1 cellular context compared by ENCODE assay signal in the genomic region with DNA sequence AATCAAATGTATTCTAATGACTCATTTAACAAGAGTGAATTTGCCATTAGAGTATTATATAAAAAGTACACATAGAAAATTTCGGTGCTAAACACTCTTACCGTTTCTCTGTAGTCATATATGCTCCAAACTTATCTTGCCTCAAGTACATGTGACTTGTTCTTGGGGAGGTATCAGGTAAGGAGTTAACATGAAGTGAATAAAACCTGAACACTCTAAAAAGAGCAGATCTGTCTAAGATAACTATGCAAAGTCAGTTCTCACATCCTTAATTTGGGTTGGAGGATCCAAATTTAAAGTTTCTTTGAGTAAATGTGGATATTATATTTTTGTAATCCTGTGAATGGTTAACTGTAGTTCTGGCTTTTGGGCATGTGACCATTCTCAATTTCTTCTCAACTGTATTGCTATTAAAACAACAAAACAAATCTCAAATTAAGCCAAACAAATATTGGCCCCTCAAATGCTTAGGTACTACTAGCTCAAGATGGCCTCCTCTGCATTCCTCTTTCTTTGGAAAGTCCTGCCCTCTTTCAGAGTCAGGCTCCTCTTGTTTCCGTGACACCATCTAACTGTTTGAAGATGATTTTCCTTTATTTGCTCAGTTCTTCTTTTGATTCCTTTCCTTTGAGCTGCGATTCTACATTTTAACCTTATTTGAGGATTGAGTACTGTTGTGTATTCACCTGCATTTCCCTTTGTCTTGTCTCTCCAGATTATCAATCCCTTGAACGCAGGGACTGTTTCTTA.
TF ChIP-seq lines count a peak whose summit lies in the region.

No MANE protein-coding gene starts in this region.

TF ChIP-seq in HepG2, 621 proteins besides CTCF, POLR2A, EP300 and RAD21 (continued from another document):
- no peak for TF ChIP-seq ZNF550 (CRISPR knock-in tag; IDR thresholded peaks at IDR 0.05; ENCODE audit: borderline replicate concordance)
- no peak for TF ChIP-seq FOSL2 (CRISPR knock-in tag; IDR thresholded peaks at IDR 0.05)
- TF ChIP-seq TBL1XR1 (IDR thresholded peaks at IDR 0.05; ENCODE audit: borderline replicate concordance, low read length, partially characterized antibody): no peak
- TF ChIP-seq POLR2AphosphoS5 (IDR thresholded peaks at IDR 0.05; ENCODE audit: low read depth, low read length): no peak
- no peak for TF ChIP-seq FOXJ3 (CRISPR knock-in tag; IDR thresholded peaks at IDR 0.05; ENCODE audit: borderline replicate concordance)
- TF ChIP-seq ZNF564 (CRISPR knock-in tag; IDR thresholded peaks at IDR 0.05): no peak
